ENCODE assay signal across 22 cellular contexts in the genomic region with DNA sequence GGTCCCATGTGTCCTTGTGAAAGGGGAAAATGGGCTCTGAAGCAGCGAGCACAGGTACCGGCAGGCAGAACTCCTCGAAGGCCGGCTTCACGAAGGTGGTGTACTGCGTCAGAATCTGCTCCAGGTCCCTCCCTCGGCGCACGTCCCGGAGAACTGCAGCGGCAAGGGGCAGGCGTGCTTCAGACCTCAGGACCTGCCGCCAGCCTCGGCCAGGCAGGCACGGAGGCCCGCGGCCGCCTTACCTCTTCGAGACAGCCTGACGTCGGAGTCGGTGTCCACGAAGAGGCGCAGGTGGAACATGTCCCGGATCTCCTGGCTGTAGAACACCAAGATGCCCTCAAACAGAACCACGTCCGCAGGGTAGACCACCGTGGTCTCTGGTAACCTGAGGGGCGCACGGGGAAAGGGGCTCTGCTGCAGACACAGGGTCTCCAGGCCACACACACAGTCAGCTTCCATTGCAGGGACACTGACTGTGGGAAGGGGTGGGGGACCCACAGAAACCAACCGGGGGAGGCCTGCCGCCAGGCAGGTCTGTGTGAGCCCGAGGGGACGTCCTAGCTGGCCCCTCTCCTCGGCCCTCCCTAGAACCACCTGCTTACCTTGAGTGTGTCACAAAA. TPM values are rescaled to one million over a fixed set of nuclear protein-coding genes. Genes with fewer than 3 reads are reported as not detected.
A peak's percentile ranks its signal among the peaks of the same experiment; 100 is the strongest.
DNase-seq lines count a peak whose midpoint lies in the region; ATAC-seq lines count a peak whose summit lies in the region.
"Had no signal": no experiment of that assay in that cellular context is flagged by ENCODE, and none has a peak within 500 bp of the region (broad histone marks: within the 10 kb centered on the region; RNA-seq: fewer than 3 reads in every experiment).

No MANE protein-coding gene starts in this region.

- no peaks in the 10 kb centered on the region for H3K9me3 ChIP-seq in naive thymus-derived CD4-positive, alpha-beta T cell (ENCODE audit: control insufficient read depth in 2 of 3, low read length in 3 of 3)
- H3K9me3 ChIP-seq: breast epithelium had no signal

- H3K36me3 ChIP-seq in naive thymus-derived CD4-positive, alpha-beta T cell (ENCODE audit: control insufficient read depth in 2 of 3, insufficient read depth in 3 of 3, low read length in 3 of 3): peaks cover 0 to 61% (median 12%) of the 10 kb centered on the region in 3 experiments

- no peak overlapping the region for H3K27ac Mint-ChIP-seq in activated naive CD8-positive, alpha-beta T cell
- no peak overlapping the region for H3K27ac Mint-ChIP-seq in activated naive CD8-positive, alpha-beta T cell treated with anti-CD3 and anti-CD28 coated beads for 36 hours
- H3K27ac Mint-ChIP-seq in activated CD8-positive, alpha-beta T cell treated with anti-CD3 and anti-CD28 coated beads, Interleukin-2, amount 10 ng/mL, durations not matched to agents 7 days and 5 days: no peak overlapping the region
- peak overlapping the region in 2 of 9 donors; percentile 3 to 61 for H3K27ac Mint-ChIP-seq in naive thymus-derived CD4-positive, alpha-beta T cell

- H3K9me3 Mint-ChIP-seq in activated naive CD8-positive, alpha-beta T cell (ENCODE audit: low read depth): no peaks in the 10 kb centered on the region
- no peaks in the 10 kb centered on the region for H3K9me3 Mint-ChIP-seq in activated naive CD8-positive, alpha-beta T cell treated with anti-CD3 and anti-CD28 coated beads for 36 hours
- no peaks in the 10 kb centered on the region for H3K9me3 Mint-ChIP-seq in activated CD8-positive, alpha-beta T cell treated with anti-CD3 and anti-CD28 coated beads, Interleukin-2, amount 10 ng/mL, durations not matched to agents 7 days and 5 days (ENCODE audit: insufficient read depth)
- H3K9me3 Mint-ChIP-seq in naive thymus-derived CD4-positive, alpha-beta T cell: peaks cover 0 to 2% (median 0%) of the 10 kb centered on the region in 11 donors

- CTCF ChIA-PET in activated CD8-positive, alpha-beta T cell treated with anti-CD3 and anti-CD28 coated beads, Interleukin-2, amount 10 ng/mL, durations not matched to agents 7 days and 5 days (lab: Charles Lee): no interaction called here
- CTCF ChIA-PET in naive thymus-derived CD4-positive, alpha-beta T cell (lab: Charles Lee): interaction anchor here (0.6 to 1.0 kb wide), 2 partner anchors 174 to 211 kb away, joined by 3 to 4 read pairs; no protein-coding TSS in a partner anchor

- intact Hi-C loops in naive thymus-derived CD4-positive, alpha-beta T cell (cut with micrococcal nuclease): no loop called here

- H3K27me3 ChIP-seq in naive thymus-derived CD4-positive, alpha-beta T cell (ENCODE audit: control insufficient read depth in 2 of 2, insufficient read depth in 2 of 2, low read length in 2 of 2): no peaks in the 10 kb centered on the region
- H3K27me3 ChIP-seq: breast epithelium had no signal

- H3K27ac ChIP-seq in naive thymus-derived CD4-positive, alpha-beta T cell (ENCODE audit: low read depth, low read length): no peak overlapping the region
- H3K27ac ChIP-seq: GM23248 had no signal

- peak overlapping the region; percentile 83 for H3K4me3 Mint-ChIP-seq in activated naive CD8-positive, alpha-beta T cell
- no peak overlapping the region for H3K4me3 Mint-ChIP-seq in activated naive CD8-positive, alpha-beta T cell treated with anti-CD3 and anti-CD28 coated beads for 36 hours
- peak overlapping the region; percentile 81 for H3K4me3 Mint-ChIP-seq in activated CD8-positive, alpha-beta T cell treated with anti-CD3 and anti-CD28 coated beads, Interleukin-2, amount 10 ng/mL, durations not matched to agents 7 days and 5 days
- H3K4me3 Mint-ChIP-seq in naive thymus-derived CD4-positive, alpha-beta T cell: peak overlapping the region in 8 of 10 donors; percentile 13 to 84 (median 56)

- H3K4me3 ChIP-seq in naive thymus-derived CD4-positive, alpha-beta T cell (ENCODE audit: low read length): no peak overlapping the region

- no peaks in the 10 kb centered on the region for H3K36me3 Mint-ChIP-seq in activated naive CD8-positive, alpha-beta T cell
- H3K36me3 Mint-ChIP-seq in activated naive CD8-positive, alpha-beta T cell treated with anti-CD3 and anti-CD28 coated beads for 36 hours: peaks cover 2% of the 10 kb centered on the region
- H3K36me3 Mint-ChIP-seq in activated CD8-positive, alpha-beta T cell treated with anti-CD3 and anti-CD28 coated beads, Interleukin-2, amount 10 ng/mL, durations not matched to agents 7 days and 5 days (ENCODE audit: low read depth): peaks cover 42% of the 10 kb centered on the region
- H3K36me3 Mint-ChIP-seq in naive thymus-derived CD4-positive, alpha-beta T cell: peaks cover 0 to 24% (median 5%) of the 10 kb centered on the region in 5 donors

- DNase-seq in activated naive CD8-positive, alpha-beta T cell treated with anti-CD3 and anti-CD28 coated beads for 36 hours: no peak
- DNase-seq in activated CD8-positive, alpha-beta T cell treated with anti-CD3 and anti-CD28 coated beads, Interleukin-2, amount 10 ng/mL, durations not matched to agents 7 days and 5 days: no peak
- no peak for DNase-seq in naive thymus-derived CD4-positive, alpha-beta T cell
- DNase-seq in A172 (ENCODE audit: low spot score) (no peak), middle frontal gyrus (ENCODE audit: extremely low spot score, low spot score) (no peak), EL (no peak)
- DNase-seq: Calu3; cortex of kidney; GM23248; hippocampal formation; NCI-H1694; NCI-H2227 treated with DMSO at 0.1 percent for 48 hours; stimulated activated CD8-positive, alpha-beta memory T cell treated with anti-CD3 and anti-CD28 coated beads, Interleukin-4, amount 100 ng/mL, for 48 hours; T-helper 9 cell had no signal

- no peak for ATAC-seq in activated CD8-positive, alpha-beta T cell treated with anti-CD3 and anti-CD28 coated beads, Interleukin-2, amount 10 ng/mL, durations not matched to agents 7 days and 5 days
- ATAC-seq in naive thymus-derived CD4-positive, alpha-beta T cell: no peak
- ATAC-seq: activated CD4-positive, CD25-positive, alpha-beta regulatory T cell treated with anti-CD3 and anti-CD28 coated beads, Interleukin-2, amount 50 U/mL, for 24 hours; Panc1 had no signal

- peaks cover 6 to 10% of the 10 kb centered on the region in 2 donors for H3K4me1 ChIP-seq in naive thymus-derived CD4-positive, alpha-beta T cell (ENCODE audit: control insufficient read depth in 2 of 2, insufficient read depth in 2 of 2, low read length in 2 of 2)

- POLR2A ChIA-PET in activated CD8-positive, alpha-beta T cell treated with anti-CD3 and anti-CD28 coated beads, Interleukin-2, amount 10 ng/mL, durations not matched to agents 7 days and 5 days (lab: Charles Lee): no interaction called here
- POLR2A ChIA-PET in naive thymus-derived CD4-positive, alpha-beta T cell (lab: Charles Lee): interaction anchor here (1.1 to 1.4 kb wide), 2 partner anchors 10 kb away, joined by 3 to 4 read pairs; no protein-coding TSS in a partner anchor

- H3K27me3 Mint-ChIP-seq in activated naive CD8-positive, alpha-beta T cell: no peaks in the 10 kb centered on the region
- no peaks in the 10 kb centered on the region for H3K27me3 Mint-ChIP-seq in activated naive CD8-positive, alpha-beta T cell treated with anti-CD3 and anti-CD28 coated beads for 36 hours
- no peaks in the 10 kb centered on the region for H3K27me3 Mint-ChIP-seq in activated CD8-positive, alpha-beta T cell treated with anti-CD3 and anti-CD28 coated beads, Interleukin-2, amount 10 ng/mL, durations not matched to agents 7 days and 5 days (ENCODE audit: low read depth)
- H3K27me3 Mint-ChIP-seq in naive thymus-derived CD4-positive, alpha-beta T cell: no peaks in the 10 kb centered on the region

- peaks cover 16% of the 10 kb centered on the region for H3K4me1 Mint-ChIP-seq in activated naive CD8-positive, alpha-beta T cell (ENCODE audit: low read depth)
- H3K4me1 Mint-ChIP-seq in activated naive CD8-positive, alpha-beta T cell treated with anti-CD3 and anti-CD28 coated beads for 36 hours: no peaks in the 10 kb centered on the region
- peaks cover 16% of the 10 kb centered on the region for H3K4me1 Mint-ChIP-seq in activated CD8-positive, alpha-beta T cell treated with anti-CD3 and anti-CD28 coated beads, Interleukin-2, amount 10 ng/mL, durations not matched to agents 7 days and 5 days (ENCODE audit: low read depth)
- H3K4me1 Mint-ChIP-seq in naive thymus-derived CD4-positive, alpha-beta T cell: peaks cover 7 to 27% (median 18%) of the 10 kb centered on the region in 7 donors

RNA-seq across cellular contexts. Expression of a gene that starts 2.1 kb away (rescaled TPM):
- total RNA-seq in activated naive CD8-positive, alpha-beta T cell treated with anti-CD3 and anti-CD28 coated beads for 36 hours: 10 to 100 TPM; 22.1 to 23.0 TPM
- 10 to 100 TPM; 35.8 to 36.6 TPM for total RNA-seq in activated CD8-positive, alpha-beta T cell treated with anti-CD3 and anti-CD28 coated beads, Interleukin-2, amount 10 ng/mL, durations not matched to agents 7 days and 5 days
- 10 to 100 TPM; 21.8 to 40.1 (median 29.3) TPM for total RNA-seq in naive thymus-derived CD4-positive, alpha-beta T cell
- polyA plus RNA-seq in naive thymus-derived CD4-positive, alpha-beta T cell: 10 to 100 TPM; 21.2 to 32.8 TPM
- 11.2 and 15.9 TPM in 2 replicates for total RNA-seq in A172 (2014; rRNA removed; shearing (Covaris generic))

RNA-seq across cellular contexts. Expression of a gene that starts 16.3 kb away (rescaled TPM):
- not detected for total RNA-seq in activated naive CD8-positive, alpha-beta T cell treated with anti-CD3 and anti-CD28 coated beads for 36 hours
- not detected for total RNA-seq in activated CD8-positive, alpha-beta T cell treated with anti-CD3 and anti-CD28 coated beads, Interleukin-2, amount 10 ng/mL, durations not matched to agents 7 days and 5 days
- not detected for total RNA-seq in naive thymus-derived CD4-positive, alpha-beta T cell
- polyA plus RNA-seq in naive thymus-derived CD4-positive, alpha-beta T cell: not detected
- not detected in 2 replicates for total RNA-seq in A172 (2014; rRNA removed; shearing (Covaris generic))
- total RNA-seq: Calu3, GM23248, lung microvascular endothelial cell, SK-MEL-5, temporal lobe had no signal
- polyA plus RNA-seq: GM23248, keratinocyte had no signal

RNA-seq across cellular contexts. Expression of a gene that starts 26.3 kb away (rescaled TPM):
- total RNA-seq in activated naive CD8-positive, alpha-beta T cell treated with anti-CD3 and anti-CD28 coated beads for 36 hours: 10 to 100 TPM; 19.4 to 21.5 TPM
- total RNA-seq in activated CD8-positive, alpha-beta T cell treated with anti-CD3 and anti-CD28 coated beads, Interleukin-2, amount 10 ng/mL, durations not matched to agents 7 days and 5 days: 10 to 100 TPM; 34.4 to 39.2 TPM
- total RNA-seq in naive thymus-derived CD4-positive, alpha-beta T cell: 10 to 100 TPM; 40.0 to 55.8 (median 47.7) TPM
- 10 to 100 TPM; 13.3 to 15.1 TPM for polyA plus RNA-seq in naive thymus-derived CD4-positive, alpha-beta T cell
- 22.0 and 26.4 TPM in 2 replicates for total RNA-seq in A172 (2014; rRNA removed; shearing (Covaris generic))
